Comparison of ENCODE assay signal across 33 cellular contexts in genomic region chr20:61296629-61297019, GRCh38. TPM values are rescaled to one million over a fixed set of nuclear protein-coding genes. Genes with fewer than 3 reads are reported as not detected.
"Had no signal": no experiment of that assay in that cellular context is flagged by ENCODE, and none has a peak within 500 bp of the region (broad histone marks: within the 10 kb centered on the region; RNA-seq: fewer than 3 reads in every experiment).

No MANE protein-coding gene starts in this region.

- H3K36me3 ChIP-seq: cardiac muscle cell, MG63, Peyer's patch had no signal

- H3K4me1 ChIP-seq: Peyer's patch had no signal

- H3K27ac ChIP-seq: cardiac muscle cell, Peyer's patch, SK-N-MC had no signal

- FAIRE-seq: TTC549 had no signal

- H3K4me3 ChIP-seq: cardiac muscle cell, MG63, Peyer's patch, SK-N-MC had no signal

- H3K27me3 ChIP-seq: cardiac muscle cell, MG63, Peyer's patch had no signal

- H3K9me3 ChIP-seq: MG63, Peyer's patch had no signal

- DNase-seq: activated CD4-positive, alpha-beta T cell treated with anti-CD3 and anti-CD28 coated beads, Interleukin-2, amount 10 ng/mL, durations not matched to agents 24 days and 14 days; activated CD4-positive, alpha-beta T cell treated with anti-CD3 and anti-CD28 coated beads, Interleukin-2, amount 50 U/mL, for 4 hours; activated CD8-positive, alpha-beta T cell treated with anti-CD3 and anti-CD28 coated beads for 36 hours; activated effector memory CD4-positive, alpha-beta T cell treated with anti-CD3 and anti-CD28 coated beads, Interleukin-2, amount 50 U/mL, for 16 hours; activated naive CD4-positive, alpha-beta T cell; activated naive CD4-positive, alpha-beta T cell treated with anti-CD3 and anti-CD28 coated beads, Interleukin-2, amount 50 U/mL, for 16 hours; activated naive CD8-positive, alpha-beta T cell treated with anti-CD3 and anti-CD28 coated beads for 36 hours; activated T-cell treated with anti-CD3 and anti-CD28 coated beads, Interleukin-2, amount 50 U/mL, for 1 hour; activated T-cell treated with anti-CD3 and anti-CD28 coated beads, Interleukin-2, amount 50 U/mL, for 72 hours; amniotic stem cell; aorta; Kasumi-1; NCI-H1048; NCI-H1105 treated with DMSO at 0.1 percent for 48 hours; NCI-H1436; NCI-H1694; NCI-H2029; NCI-H345; NCI-H510A; NCI-H526; NCI-H748 treated with DMSO at 0.1 percent for 48 hours; NK-92 treated with Interleukin-12 subunit alpha and Interleukin-12 subunit beta, amount 100 ng/mL, for 24 hours; PC-3; Peyer's patch; Right ventricle myocardium superior; RPMI8226 had no signal

RNA-seq across cellular contexts. Expression of gene CDH4, which starts 44.6 kb away (rescaled TPM):
- total RNA-seq: activated CD4-positive, alpha-beta T cell treated with anti-CD3 and anti-CD28 coated beads, Interleukin-2, amount 10 ng/mL, durations not matched to agents 24 days and 14 days; activated CD8-positive, alpha-beta memory T cell treated with anti-CD3 and anti-CD28 coated beads for 36 hours; PC-3; T-helper 1 cell treated with Interleukin-12 subunit alpha and Interleukin-12 subunit beta and Interleukin-4 antibody, amounts not matched to agents 30 ng/mL and 1 ng/mL, for 36 hours; T-helper 2 cell treated with Interferon-gamma antibody and Interleukin-4, amounts not matched to agents 100 ng/mL and 5 ng/mL, for 36 hours had no signal
- polyA plus RNA-seq: aorta had no signal
